22 cellular contexts compared by ENCODE assay signal in the genomic region with DNA sequence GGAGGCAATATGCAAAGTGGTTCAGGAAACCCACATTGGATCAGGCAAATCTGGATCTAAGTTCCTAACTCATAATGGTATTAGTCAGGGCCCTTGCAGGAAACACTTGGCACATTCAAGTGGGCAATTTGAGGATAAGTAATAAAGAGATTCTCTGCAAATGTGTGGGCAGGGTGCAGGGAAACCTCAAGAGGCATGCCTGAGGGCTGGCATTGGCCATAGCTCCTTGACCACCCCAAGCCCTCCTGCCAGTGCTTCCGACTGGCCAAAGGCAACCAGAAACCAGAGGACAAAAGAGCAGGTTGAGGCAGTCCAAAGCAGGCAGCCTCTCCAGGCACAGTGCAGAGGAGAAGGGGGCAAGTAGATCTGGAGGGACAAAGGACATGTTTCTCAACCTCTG.
"Had no signal": no experiment of that assay in that cellular context is flagged by ENCODE, and none has a peak within 500 bp of the region (broad histone marks: within the 10 kb centered on the region; RNA-seq: fewer than 3 reads in every experiment).

No MANE protein-coding gene starts in this region.

- H3K27ac Mint-ChIP-seq: activated CD4-positive, alpha-beta T cell treated with anti-CD3 and anti-CD28 coated beads for 36 hours; activated CD8-positive, alpha-beta T cell treated with anti-CD3 and anti-CD28 coated beads for 36 hours; activated naive CD4-positive, alpha-beta T cell treated with anti-CD3 and anti-CD28 coated beads, Interleukin-2, amount 10 ng/mL, durations not matched to agents 7 days and 5 days; activated naive CD8-positive, alpha-beta T cell treated with anti-CD3 and anti-CD28 coated beads for 36 hours; activated T-cell treated with anti-CD3 and anti-CD28 coated beads, Interleukin-2, amount 50 U/mL, for 72 hours; activated T-helper 2 cell treated with anti-CD3 and anti-CD28 coated beads, Interferon-gamma antibody, Interleukin-2, Interleukin-4, amounts not matched to agents 10 μg/mL and 5 μg/mL and 100 μg/mL, durations not matched to agents 14 hours and 24 hours and 36 hours; T-cell had no signal

- DNase-seq: activated CD4-positive, alpha-beta T cell treated with anti-CD3 and anti-CD28 coated beads for 36 hours; activated CD4-positive, CD25-positive, alpha-beta regulatory T cell; activated CD8-positive, alpha-beta memory T cell treated with anti-CD3 and anti-CD28 coated beads, Interleukin-2, amount 50 U/mL, for 4 hours; activated CD8-positive, alpha-beta T cell treated with anti-CD3 and anti-CD28 coated beads for 36 hours; activated gamma-delta T cell treated with Interleukin-2 at 50 U/mL for 16 hours; activated naive CD4-positive, alpha-beta T cell treated with anti-CD3 and anti-CD28 coated beads, Interleukin-2, amount 10 ng/mL, durations not matched to agents 7 days and 5 days; activated naive CD8-positive, alpha-beta T cell treated with anti-CD3 and anti-CD28 coated beads for 36 hours; activated T-cell treated with anti-CD3 and anti-CD28 coated beads, Interleukin-2, amount 50 U/mL, for 72 hours; IMR-90; Kasumi-1; KBM-7; NCI-H1048; NCI-H1930; NCI-H2107; NCI-H510A treated with DMSO at 0.1 percent for 48 hours; NCI-H69; PC-3; SIG-M5; T-cell; T-helper 2 cell; T1000 had no signal

- H3K27me3 Mint-ChIP-seq: activated CD8-positive, alpha-beta T cell treated with anti-CD3 and anti-CD28 coated beads for 36 hours; activated naive CD4-positive, alpha-beta T cell treated with anti-CD3 and anti-CD28 coated beads, Interleukin-2, amount 10 ng/mL, durations not matched to agents 7 days and 5 days; activated naive CD8-positive, alpha-beta T cell treated with anti-CD3 and anti-CD28 coated beads for 36 hours had no signal

- H3K9me3 Mint-ChIP-seq: activated CD8-positive, alpha-beta T cell treated with anti-CD3 and anti-CD28 coated beads for 36 hours; activated T-helper 2 cell treated with anti-CD3 and anti-CD28 coated beads, Interferon-gamma antibody, Interleukin-2, Interleukin-4, amounts not matched to agents 10 μg/mL and 5 μg/mL and 100 μg/mL, durations not matched to agents 14 hours and 24 hours and 36 hours had no signal

- H3K4me3 Mint-ChIP-seq: activated CD4-positive, alpha-beta T cell treated with anti-CD3 and anti-CD28 coated beads for 36 hours; activated CD8-positive, alpha-beta T cell treated with anti-CD3 and anti-CD28 coated beads for 36 hours; activated naive CD4-positive, alpha-beta T cell treated with anti-CD3 and anti-CD28 coated beads, Interleukin-2, amount 10 ng/mL, durations not matched to agents 7 days and 5 days; activated naive CD8-positive, alpha-beta T cell treated with anti-CD3 and anti-CD28 coated beads for 36 hours; activated T-cell treated with anti-CD3 and anti-CD28 coated beads, Interleukin-2, amount 50 U/mL, for 72 hours; T-cell had no signal

- H3K4me1 Mint-ChIP-seq: activated CD4-positive, alpha-beta T cell treated with anti-CD3 and anti-CD28 coated beads for 36 hours; activated naive CD4-positive, alpha-beta T cell treated with anti-CD3 and anti-CD28 coated beads, Interleukin-2, amount 10 ng/mL, durations not matched to agents 7 days and 5 days; activated naive CD8-positive, alpha-beta T cell treated with anti-CD3 and anti-CD28 coated beads for 36 hours; T-cell had no signal

- H3K36me3 Mint-ChIP-seq: activated naive CD4-positive, alpha-beta T cell treated with anti-CD3 and anti-CD28 coated beads, Interleukin-2, amount 10 ng/mL, durations not matched to agents 7 days and 5 days; activated naive CD8-positive, alpha-beta T cell treated with anti-CD3 and anti-CD28 coated beads for 36 hours; T-cell had no signal

- ATAC-seq: activated CD4-positive, alpha-beta T cell treated with anti-CD3 and anti-CD28 coated beads for 36 hours; activated CD8-positive, alpha-beta T cell treated with anti-CD3 and anti-CD28 coated beads for 36 hours; activated T-cell treated with anti-CD3 and anti-CD28 coated beads, Interleukin-2, amount 50 U/mL, for 72 hours; PC-3; T-cell had no signal
